9 cellular contexts compared by ENCODE assay signal in genomic region chrY:7272556-7273195, GRCh38.
DNase-seq lines count a peak whose midpoint lies in the region; ATAC-seq, FAIRE-seq and TF ChIP-seq lines count a peak whose summit lies in the region.
"Had no signal": no experiment of that assay in that cellular context is flagged by ENCODE, and none has a peak within 500 bp of the region (broad histone marks: within the 10 kb centered on the region; RNA-seq: fewer than 3 reads in every experiment).

No MANE protein-coding gene starts in this region.

- H3K4me3 Mint-ChIP-seq in central memory CD8-positive, alpha-beta T cell: peak overlapping the region; percentile 90
- peak overlapping the region; percentile 94 for H3K4me3 Mint-ChIP-seq in natural killer cell treated with Interleukin-12 subunit alpha and Interleukin-12 subunit beta and Interleukin-15 and Interleukin-18, amount 100 ng/mL, for 72 hours
- H3K4me3 Mint-ChIP-seq: IgD-negative memory B cell had no signal

- no peaks in the 10 kb centered on the region for H3K4me1 ChIP-seq in vagina

- peak overlapping the region; percentile 99 for H3K27ac Mint-ChIP-seq in central memory CD8-positive, alpha-beta T cell (ENCODE audit: low read depth)
- peak overlapping the region in 1 of 2 donors; percentile 80 for H3K27ac Mint-ChIP-seq in natural killer cell treated with Interleukin-12 subunit alpha and Interleukin-12 subunit beta and Interleukin-15 and Interleukin-18, amount 100 ng/mL, for 72 hours
- H3K27ac Mint-ChIP-seq: IgD-negative memory B cell had no signal

- no peaks in the 10 kb centered on the region for H3K9me3 ChIP-seq in vagina

- no peak for DNase-seq in GM18507 (ENCODE audit: extremely low spot score, insufficient read length, low read depth)
- peak; percentile 36 for DNase-seq in NCI-H226
- peak in 1 of 2 donors; percentile 56 for DNase-seq in central memory CD8-positive, alpha-beta T cell (ENCODE audit: low spot score in 2 of 2)
- no peak for DNase-seq in natural killer cell treated with Interleukin-12 subunit alpha and Interleukin-12 subunit beta and Interleukin-15 and Interleukin-18, amount 100 ng/mL, for 72 hours (ENCODE audit: low spot score)
- no peak for DNase-seq in vagina (ENCODE audit: extremely low spot score in 2 of 2)
- DNase-seq in H7: no peak
- DNase-seq in H54 (ENCODE audit: insufficient read length, low spot score): no peak
- no peak for DNase-seq in NCI-H2107 (lab: John Stamatoyannopoulos, UW)

- peaks cover 54% of the 10 kb centered on the region for H3K4me1 Mint-ChIP-seq in central memory CD8-positive, alpha-beta T cell
- H3K4me1 Mint-ChIP-seq in natural killer cell treated with Interleukin-12 subunit alpha and Interleukin-12 subunit beta and Interleukin-15 and Interleukin-18, amount 100 ng/mL, for 72 hours (ENCODE audit: low read depth in 2 of 2): peaks cover 0 to 15% of the 10 kb centered on the region in 2 donors
- H3K4me1 Mint-ChIP-seq: IgD-negative memory B cell had no signal

- peaks cover 44% of the 10 kb centered on the region for H3K36me3 Mint-ChIP-seq in central memory CD8-positive, alpha-beta T cell (ENCODE audit: insufficient read depth)
- peaks cover 10% of the 10 kb centered on the region for H3K36me3 Mint-ChIP-seq in natural killer cell treated with Interleukin-12 subunit alpha and Interleukin-12 subunit beta and Interleukin-15 and Interleukin-18, amount 100 ng/mL, for 72 hours
- H3K36me3 Mint-ChIP-seq: IgD-negative memory B cell had no signal

- no peaks in the 10 kb centered on the region for H3K27me3 Mint-ChIP-seq in central memory CD8-positive, alpha-beta T cell
- H3K27me3 Mint-ChIP-seq in natural killer cell treated with Interleukin-12 subunit alpha and Interleukin-12 subunit beta and Interleukin-15 and Interleukin-18, amount 100 ng/mL, for 72 hours: no peaks in the 10 kb centered on the region
- H3K27me3 Mint-ChIP-seq: IgD-negative memory B cell had no signal

- no peaks in the 10 kb centered on the region for H3K9me3 Mint-ChIP-seq in central memory CD8-positive, alpha-beta T cell
- no peaks in the 10 kb centered on the region for H3K9me3 Mint-ChIP-seq in natural killer cell treated with Interleukin-12 subunit alpha and Interleukin-12 subunit beta and Interleukin-15 and Interleukin-18, amount 100 ng/mL, for 72 hours
- H3K9me3 Mint-ChIP-seq: IgD-negative memory B cell had no signal

- ATAC-seq in central memory CD8-positive, alpha-beta T cell (replicated peaks; ENCODE audit: extremely low read depth, poor library complexity, severe bottlenecking): no peak
- no peak for ATAC-seq in natural killer cell treated with Interleukin-12 subunit alpha and Interleukin-12 subunit beta and Interleukin-15 and Interleukin-18, amount 100 ng/mL, for 72 hours

- TF ChIP-seq POLR2A in vagina (IDR thresholded peaks at IDR 0.05) (no peak), H54 (IDR thresholded peaks at IDR 0.05; ENCODE audit: low read depth, low read length) (no peak)

- no peak overlapping the region for H3K27ac ChIP-seq in vagina

- H3K27me3 ChIP-seq in vagina: no peaks in the 10 kb centered on the region
- no peaks in the 10 kb centered on the region for H3K27me3 ChIP-seq in H7 (ENCODE audit: control insufficient read depth, insufficient read depth, low read length)

- no peak overlapping the region for H3K4me3 ChIP-seq in vagina
- H3K4me3 ChIP-seq in H7 (ENCODE audit: insufficient read depth, low read depth, low read length): no peak overlapping the region

- FAIRE-seq in GM18507 (lab: Jason Lieb, UNC) (peak; percentile 69), H54 (lab: Jason Lieb, UNC) (no peak)

- no peak for TF ChIP-seq CTCF in vagina (IDR thresholded peaks at IDR 0.05)

- H3K36me3 ChIP-seq in vagina: no peaks in the 10 kb centered on the region
- no peaks in the 10 kb centered on the region for H3K36me3 ChIP-seq in H7 (replicated peaks; ENCODE audit: control insufficient read depth, insufficient read depth, low read length)

- intact Hi-C loops in vagina (cut with DNase I): no loop called here
